In the genomic region with DNA sequence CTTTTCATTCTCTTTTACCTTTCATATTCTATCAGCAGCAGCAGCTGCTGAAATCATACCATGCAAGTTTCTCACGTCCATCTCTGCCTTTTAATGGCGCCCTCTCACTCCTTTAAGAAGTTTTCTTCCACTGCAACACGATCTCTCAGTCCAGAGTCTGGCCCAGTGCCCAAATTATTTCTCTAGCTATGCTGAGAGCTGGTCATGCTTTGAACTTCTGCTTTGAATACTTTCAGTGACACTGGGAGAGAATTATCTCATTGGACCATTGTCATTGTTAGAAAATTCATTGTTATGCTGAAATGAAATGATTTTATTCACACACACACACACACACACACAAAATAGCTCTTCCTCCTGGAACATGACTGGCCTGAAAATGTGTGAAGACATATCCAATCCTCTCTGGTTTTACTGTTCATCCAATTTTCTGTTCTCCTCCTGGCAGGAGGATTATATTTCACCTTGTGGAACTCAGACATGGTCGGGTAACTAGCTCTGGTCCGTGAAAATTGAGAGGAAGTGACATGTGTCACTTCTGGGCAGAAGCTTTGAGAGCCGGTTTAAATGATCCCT, we compare ENCODE assay signal across 10 cellular contexts. TPM values are rescaled to one million over a fixed set of nuclear protein-coding genes. Genes with fewer than 3 reads are reported as not detected.
DNase-seq lines count a peak whose midpoint lies in the region; ATAC-seq, FAIRE-seq and TF ChIP-seq lines count a peak whose summit lies in the region.
"Had no signal": no experiment of that assay in that cellular context is flagged by ENCODE, and none has a peak within 500 bp of the region (broad histone marks: within the 10 kb centered on the region; RNA-seq: fewer than 3 reads in every experiment).

No MANE protein-coding gene starts in this region.

- WGBS in sigmoid colon, 2 donors = 58 to 71% methylated on average over 6 of the region's 6 CpGs

- TF ChIP-seq EP300 in sigmoid colon (IDR thresholded peaks at IDR 0.05) = no peak

- intact Hi-C loops in dendritic cell treated with granulocyte-macrophage colony-stimulating factor and Interleukin-4, amounts not matched to agents 40 ng/mL and 50 ng/mL, for 4 days (cut with micrococcal nuclease) = loop anchor here (10.0 kb wide), 1 partner anchor 918 kb away; a partner anchor contains a TSS
- intact Hi-C loops in sigmoid colon (cut with DNase I) = loop anchor here (10.0 kb wide), 3 partner anchors 358 to 668 kb away; a partner anchor contains a TSS

- H3K9me3 ChIP-seq in sigmoid colon = no peaks in the 10 kb centered on the region

- peaks cover under 1% of the 10 kb centered on the region for H3K36me3 Mint-ChIP-seq in dendritic cell treated with granulocyte-macrophage colony-stimulating factor and Interleukin-4, amounts not matched to agents 40 ng/mL and 50 ng/mL, for 4 days (ENCODE audit: low read depth)

- no peak overlapping the region for H3K4me3 Mint-ChIP-seq in dendritic cell treated with granulocyte-macrophage colony-stimulating factor and Interleukin-4, amounts not matched to agents 40 ng/mL and 50 ng/mL, for 4 days

- H3K36me3 ChIP-seq in sigmoid colon = no peaks in the 10 kb centered on the region

- peaks cover 16% of the 10 kb centered on the region for H3K4me1 Mint-ChIP-seq in dendritic cell treated with granulocyte-macrophage colony-stimulating factor and Interleukin-4, amounts not matched to agents 40 ng/mL and 50 ng/mL, for 4 days (ENCODE audit: low read depth)

- peaks cover 0 to 14% (median 9%) of the 10 kb centered on the region in 4 donors for H3K4me1 ChIP-seq in sigmoid colon

- H3K4me3 ChIP-seq in sigmoid colon = no peak overlapping the region

- no peak for FAIRE-seq in H54 (lab: Jason Lieb, UNC)

- H3K9me3 Mint-ChIP-seq in dendritic cell treated with granulocyte-macrophage colony-stimulating factor and Interleukin-4, amounts not matched to agents 40 ng/mL and 50 ng/mL, for 4 days = no peaks in the 10 kb centered on the region

- peak; percentile 30 for DNase-seq in NOMO-1 treated with DMSO at 0.1 percent for 48 hours (lab: John Stamatoyannopoulos, UW; ENCODE audit: unreplicated experiment)
- DNase-seq in NOMO-1 treated with dmso at 0.1 percent for 144 hours (lab: John Stamatoyannopoulos, UW; ENCODE audit: unreplicated experiment) = no peak
- peak; percentile 8 for DNase-seq in NAMALWA (ENCODE audit: low spot score)
- DNase-seq in sigmoid colon = no peak
- DNase-seq in NCI-H2107 treated with DMSO at 0.1 percent for 48 hours (lab: John Stamatoyannopoulos, UW; ENCODE audit: unreplicated experiment) = no peak
- no peak for DNase-seq in H54 (ENCODE audit: insufficient read length, low spot score)
- DNase-seq: activated naive CD4-positive, alpha-beta T cell; left cardiac atrium had no signal

- peak overlapping the region; percentile 83 to 95 (median 92) for H3K27ac ChIP-seq in sigmoid colon

- TF ChIP-seq POLR2A in sigmoid colon (IDR thresholded peaks at IDR 0.05) (no peak), H54 (IDR thresholded peaks at IDR 0.05; ENCODE audit: low read depth, low read length) (no peak)

- no peaks in the 10 kb centered on the region for H3K27me3 ChIP-seq in sigmoid colon

- H3K27me3 Mint-ChIP-seq in dendritic cell treated with granulocyte-macrophage colony-stimulating factor and Interleukin-4, amounts not matched to agents 40 ng/mL and 50 ng/mL, for 4 days = no peaks in the 10 kb centered on the region

- peak overlapping the region; percentile 86 for H3K27ac Mint-ChIP-seq in dendritic cell treated with granulocyte-macrophage colony-stimulating factor and Interleukin-4, amounts not matched to agents 40 ng/mL and 50 ng/mL, for 4 days

- no peak for ATAC-seq in HG03097 (IDR thresholded peaks at IDR 0.05; ENCODE audit: low FRiP score, unreplicated experiment)

- no peak for TF ChIP-seq CTCF in sigmoid colon (IDR thresholded peaks at IDR 0.05)

RNA-seq across cellular contexts. Expression of a gene that starts 1.3 kb away (rescaled TPM):
- total RNA-seq in sigmoid colon = 10 to 100 TPM; 51.7 to 71.3 (median 60.3) TPM
- polyA plus RNA-seq in sigmoid colon = 100 to 1,000 TPM; 136 to 222 (median 209) TPM

Comparison
In these comparisons a context has a peak if more than half of its experiments do, and no peak if none do; other contexts are left out.
1. DNase-seq: peak in NOMO-1 treated with DMSO at 0.1 percent for 48 hours (single experiment) and NAMALWA (single experiment); none in NOMO-1 treated with dmso at 0.1 percent for 144 hours (single experiment), sigmoid colon (single experiment), NCI-H2107 treated with DMSO at 0.1 percent for 48 hours (single experiment) and H54 (single experiment).